Comparison of ENCODE assay signal across 15 cellular contexts in the genomic region with DNA sequence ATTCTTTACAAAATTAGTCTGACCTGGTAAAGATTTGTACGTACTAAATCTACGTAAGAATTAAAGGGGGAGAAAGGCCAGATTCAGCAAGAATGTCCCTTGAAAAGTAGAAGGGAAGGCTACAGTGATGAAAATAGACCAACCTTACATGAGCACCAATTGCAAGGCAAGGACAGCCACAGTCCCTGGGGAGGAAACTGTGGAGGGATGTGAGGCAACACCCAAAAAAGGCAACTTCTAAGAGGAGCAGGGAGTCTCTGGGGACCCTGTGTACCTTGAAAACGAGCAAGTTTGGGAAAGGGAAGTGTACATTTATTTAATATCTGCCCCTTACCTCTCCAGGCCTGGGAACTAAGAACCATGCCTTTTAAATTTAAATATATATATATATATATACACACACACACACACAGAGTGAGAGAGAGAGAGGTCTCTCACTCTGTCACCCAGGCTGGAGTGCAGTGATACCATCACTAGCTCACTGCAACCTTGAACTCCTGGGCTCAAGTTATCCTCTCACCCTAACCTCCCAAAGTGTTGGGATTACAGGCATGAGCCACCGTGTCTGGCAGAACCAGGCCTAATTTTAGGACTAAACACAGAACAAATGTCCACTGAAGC. TPM values are rescaled to one million over a fixed set of nuclear protein-coding genes. Genes with fewer than 3 reads are reported as not detected.
DNase-seq lines count a peak whose midpoint lies in the region; ATAC-seq and TF ChIP-seq lines count a peak whose summit lies in the region.
"Had no signal": no experiment of that assay in that cellular context is flagged by ENCODE, and none has a peak within 500 bp of the region (broad histone marks: within the 10 kb centered on the region; RNA-seq: fewer than 3 reads in every experiment).

No MANE protein-coding gene starts in this region.

- no peaks in the 10 kb centered on the region for H3F3A ChIP-seq in GM23338 (replicated peaks; ENCODE audit: low read depth)
- H3F3A ChIP-seq in GM23248 (ENCODE audit: insufficient read depth) = no peaks in the 10 kb centered on the region

- WGBS in sigmoid colon, 2 donors = 66 to 70% methylated on average over 4 of the region's 4 CpGs
- 63 to 65% methylated on average over 4 of the region's 4 CpGs for WGBS in GM23248 (ENCODE audit: low coverage in 1 of 2, low lambda C conversion rate in 2 of 2, missing lambda C conversion rate in 2 of 2), 2 experiments

- in situ Hi-C loops in GM23248 (cut with MboI) = no loop called here

- H3K4me3 ChIP-seq in BLaER1 treated with 17β-estradiol and CSF1 and Interleukin-3, amounts not matched to agents 10 nM and 100 nM = peak overlapping the region in 6 of 10 experiments; percentile 4 to 37 (median 28); a peak in 7 of 20 replicates
- H3K4me3 ChIP-seq in GM23338 (no peak overlapping the region), sigmoid colon (no peak overlapping the region), GM23248 (no peak overlapping the region)
- H3K4me3 ChIP-seq: lung, MG63 had no signal

- peaks cover 0 to 5% (median 0%) of the 10 kb centered on the region in 11 experiments; a peak in 1 of 22 replicates for H3K9me3 ChIP-seq in BLaER1 treated with 17β-estradiol and CSF1 and Interleukin-3, amounts not matched to agents 10 nM and 100 nM (replicated peaks in 1 of 11)
- no peaks in the 10 kb centered on the region for H3K9me3 ChIP-seq in sigmoid colon
- H3K9me3 ChIP-seq in GM23248 (ENCODE audit: low read depth) = no peaks in the 10 kb centered on the region
- H3K9me3 ChIP-seq: MG63 had no signal

- peaks cover 17 to 63% (median 51%) of the 10 kb centered on the region in 10 experiments; a peak in 19 of 20 replicates for H3K4me1 ChIP-seq in BLaER1 treated with 17β-estradiol and CSF1 and Interleukin-3, amounts not matched to agents 10 nM and 100 nM
- H3K4me1 ChIP-seq in GM23338 (ENCODE audit: insufficient read depth) (no peaks in the 10 kb centered on the region), sigmoid colon (peaks cover 0 to 15% (median 13%) of the 10 kb centered on the region in 4 donors), GM23248 (ENCODE audit: insufficient read depth) (no peaks in the 10 kb centered on the region)

- TF ChIP-seq POLR2A in sigmoid colon (IDR thresholded peaks at IDR 0.05) = no peak

- H3K79me2 ChIP-seq in GM23338 (replicated peaks; ENCODE audit: insufficient read depth) (no peaks in the 10 kb centered on the region), GM23248 (ENCODE audit: insufficient read depth) (no peaks in the 10 kb centered on the region)

- intact Hi-C loops in sigmoid colon (cut with DNase I) = no loop called here

- H3K27ac Mint-ChIP-seq in IgD-negative memory B cell (peak overlapping the region in 2 of 3 donors; percentile 8 to 46), memory B cell (peak overlapping the region; percentile 61), GM23338 (no peak overlapping the region)
- H3K27ac Mint-ChIP-seq: activated CD4-positive, alpha-beta T cell treated with anti-CD3 and anti-CD28 coated beads for 36 hours; activated T-cell treated with anti-CD3 and anti-CD28 coated beads, Interleukin-2, amount 50 U/mL, for 24 hours had no signal

- H3K4me1 Mint-ChIP-seq in IgD-negative memory B cell = peaks cover 13 to 29% (median 19%) of the 10 kb centered on the region in 3 donors
- peaks cover 20% of the 10 kb centered on the region for H3K4me1 Mint-ChIP-seq in memory B cell
- peaks cover 8% of the 10 kb centered on the region for H3K4me1 Mint-ChIP-seq in GM23338
- H3K4me1 Mint-ChIP-seq: activated CD4-positive, alpha-beta T cell treated with anti-CD3 and anti-CD28 coated beads for 36 hours had no signal

- DNase-seq in memory B cell (ENCODE audit: low spot score in 2 of 2) (no peak), GM23338 (ENCODE audit: low spot score) (no peak), sigmoid colon (no peak), GM23248 (no peak)
- DNase-seq in activated CD4-positive, alpha-beta T cell treated with anti-CD3 and anti-CD28 coated beads, Interleukin-2, amount 50 U/mL, for 48 hours = no peak
- DNase-seq: activated CD4-positive, alpha-beta T cell treated with anti-CD3 and anti-CD28 coated beads for 36 hours; activated T-cell treated with anti-CD3 and anti-CD28 coated beads, Interleukin-2, amount 50 U/mL, for 24 hours; DMS79 treated with DMSO at 0.1 percent for 48 hours; hypothalamus; MG63 had no signal

- H3K9me3 Mint-ChIP-seq in IgD-negative memory B cell = no peaks in the 10 kb centered on the region
- no peaks in the 10 kb centered on the region for H3K9me3 Mint-ChIP-seq in memory B cell
- H3K9me3 Mint-ChIP-seq in GM23338 = no peaks in the 10 kb centered on the region
- H3K9me3 Mint-ChIP-seq: activated T-cell treated with anti-CD3 and anti-CD28 coated beads, Interleukin-2, amount 50 U/mL, for 24 hours had no signal

- no peaks in the 10 kb centered on the region for H3K27me3 ChIP-seq in BLaER1 treated with 17β-estradiol and CSF1 and Interleukin-3, amounts not matched to agents 10 nM and 100 nM
- H3K27me3 ChIP-seq in GM23338 (ENCODE audit: insufficient read depth) (no peaks in the 10 kb centered on the region), sigmoid colon (no peaks in the 10 kb centered on the region), GM23248 (replicated peaks; ENCODE audit: insufficient read depth) (no peaks in the 10 kb centered on the region)
- H3K27me3 ChIP-seq: MG63 had no signal

- TF ChIP-seq CTCF in GM23338 (conservative IDR thresholded peaks at IDR 0.05; ENCODE audit: low read depth in 2 of 2) (no peak), sigmoid colon (IDR thresholded peaks at IDR 0.05) (no peak)

- H3K4me3 Mint-ChIP-seq in IgD-negative memory B cell (peak overlapping the region in 1 of 4 donors; percentile 24), memory B cell (no peak overlapping the region), GM23338 (no peak overlapping the region)
- H3K4me3 Mint-ChIP-seq: activated CD4-positive, alpha-beta T cell treated with anti-CD3 and anti-CD28 coated beads for 36 hours; activated T-cell treated with anti-CD3 and anti-CD28 coated beads, Interleukin-2, amount 50 U/mL, for 24 hours had no signal

- H3K27ac ChIP-seq in BLaER1 treated with 17β-estradiol and CSF1 and Interleukin-3, amounts not matched to agents 10 nM and 100 nM = peak overlapping the region in 9 of 11 experiments; percentile 11 to 89 (median 84); a peak in 17 of 22 replicates
- H3K27ac ChIP-seq in GM23338 (ENCODE audit: low read depth) (no peak overlapping the region), sigmoid colon (peak overlapping the region in 2 of 4 donors; percentile 0 to 7), GM23248 (no peak overlapping the region)

- peak overlapping the region; percentile 36 to 93 (median 87); a peak in 21 of 22 replicates for H3K4me2 ChIP-seq in BLaER1 treated with 17β-estradiol and CSF1 and Interleukin-3, amounts not matched to agents 10 nM and 100 nM
- H3K4me2 ChIP-seq in GM23338 (no peak overlapping the region), GM23248 (ENCODE audit: unreplicated experiment) (no peak overlapping the region)

- TF ChIP-seq EP300 in sigmoid colon (IDR thresholded peaks at IDR 0.05) = no peak

- no peaks in the 10 kb centered on the region for H4K20me1 ChIP-seq in BLaER1 treated with 17β-estradiol and CSF1 and Interleukin-3, amounts not matched to agents 10 nM and 100 nM
- no peaks in the 10 kb centered on the region for H4K20me1 ChIP-seq in GM23338 (replicated peaks; ENCODE audit: insufficient read depth)
- H4K20me1 ChIP-seq in GM23248 (ENCODE audit: insufficient read depth) = no peaks in the 10 kb centered on the region

- H3K9ac ChIP-seq in BLaER1 treated with 17β-estradiol and CSF1 and Interleukin-3, amounts not matched to agents 10 nM and 100 nM = peak overlapping the region in 9 of 11 experiments; percentile 11 to 69 (median 61); a peak in 15 of 22 replicates
- no peak overlapping the region for H3K9ac ChIP-seq in GM23248

- H3K36me3 Mint-ChIP-seq in IgD-negative memory B cell = peaks cover 5% of the 10 kb centered on the region
- peaks cover 11% of the 10 kb centered on the region for H3K36me3 Mint-ChIP-seq in memory B cell
- no peaks in the 10 kb centered on the region for H3K36me3 Mint-ChIP-seq in GM23338 (ENCODE audit: low read depth)

- peak; percentile 60 for ATAC-seq in GM19395 (IDR thresholded peaks at IDR 0.05; ENCODE audit: unreplicated experiment)
- ATAC-seq in memory B cell (ENCODE audit: low read depth) = peak; percentile 53
- no peak for ATAC-seq in GM23338
- ATAC-seq: activated CD4-positive, alpha-beta T cell treated with anti-CD3 and anti-CD28 coated beads for 36 hours had no signal

- H3K27me3 Mint-ChIP-seq in IgD-negative memory B cell (no peaks in the 10 kb centered on the region), memory B cell (no peaks in the 10 kb centered on the region), GM23338 (ENCODE audit: insufficient read depth, low read depth, poor library complexity) (peaks cover 3% of the 10 kb centered on the region)
- H3K27me3 Mint-ChIP-seq: activated CD4-positive, alpha-beta T cell treated with anti-CD3 and anti-CD28 coated beads for 36 hours had no signal

- H2AFZ ChIP-seq in GM23338 (no peak overlapping the region), GM23248 (no peak overlapping the region)

- no peaks in the 10 kb centered on the region for H3K36me3 ChIP-seq in BLaER1 treated with 17β-estradiol and CSF1 and Interleukin-3, amounts not matched to agents 10 nM and 100 nM
- H3K36me3 ChIP-seq in GM23338 (ENCODE audit: insufficient read depth) (no peaks in the 10 kb centered on the region), sigmoid colon (no peaks in the 10 kb centered on the region), GM23248 (ENCODE audit: low read depth) (no peaks in the 10 kb centered on the region)
- H3K36me3 ChIP-seq: MG63 had no signal

- H3K9me2 ChIP-seq in GM23338 (ENCODE audit: insufficient read depth) (no peaks in the 10 kb centered on the region), GM23248 (ENCODE audit: insufficient read depth) (no peaks in the 10 kb centered on the region)

RNA-seq across cellular contexts. Expression of a gene that starts 56.4 kb away (rescaled TPM):
- polyA plus RNA-seq in IgD-negative memory B cell = 15.2 TPM
- 2.4 and 3.6 TPM in 2 replicates for total RNA-seq in GM23338 (2014; rRNA removed; shearing (Covaris generic))
- 1.4 and 1.6 TPM in 2 replicates for polyA plus RNA-seq in GM23338 (2016; fragmentation: Nextera tagmentation; extraction: Ambion mirVana)
- total RNA-seq in sigmoid colon = 1 to 10 TPM; 4.9 to 8.3 (median 6.7) TPM
- 10 to 100 TPM; 16.9 to 44.9 (median 18.0) TPM for polyA plus RNA-seq in sigmoid colon
- 0.11 and 0.13 TPM in 2 replicates for total RNA-seq in GM23248 (2014; rRNA removed; shearing (Covaris generic))
- 0.32 and 0.46 TPM in 2 replicates for polyA plus RNA-seq in GM23248 (2016; fragmentation: Nextera tagmentation; extraction: Ambion mirVana)
- total RNA-seq: osteocyte had no signal

Comparison
In these comparisons a context has a peak if more than half of its experiments do, and no peak if none do; other contexts are left out.
1. H3K27ac ChIP-seq: peak in BLaER1 treated with 17β-estradiol and CSF1 and Interleukin-3, amounts not matched to agents 10 nM and 100 nM (9 of 11); none in GM23338 (single experiment) and GM23248 (single experiment).
2. H3K4me2 ChIP-seq: peak in BLaER1 treated with 17β-estradiol and CSF1 and Interleukin-3, amounts not matched to agents 10 nM and 100 nM (11 of 11); none in GM23338 (single experiment) and GM23248 (single experiment).
3. H3K4me3 ChIP-seq: peak in BLaER1 treated with 17β-estradiol and CSF1 and Interleukin-3, amounts not matched to agents 10 nM and 100 nM (6 of 10); none in GM23338 (single experiment), sigmoid colon (0 of 4) and GM23248 (single experiment).